Comparison of ENCODE assay signal across 13 cellular contexts in the genomic region with DNA sequence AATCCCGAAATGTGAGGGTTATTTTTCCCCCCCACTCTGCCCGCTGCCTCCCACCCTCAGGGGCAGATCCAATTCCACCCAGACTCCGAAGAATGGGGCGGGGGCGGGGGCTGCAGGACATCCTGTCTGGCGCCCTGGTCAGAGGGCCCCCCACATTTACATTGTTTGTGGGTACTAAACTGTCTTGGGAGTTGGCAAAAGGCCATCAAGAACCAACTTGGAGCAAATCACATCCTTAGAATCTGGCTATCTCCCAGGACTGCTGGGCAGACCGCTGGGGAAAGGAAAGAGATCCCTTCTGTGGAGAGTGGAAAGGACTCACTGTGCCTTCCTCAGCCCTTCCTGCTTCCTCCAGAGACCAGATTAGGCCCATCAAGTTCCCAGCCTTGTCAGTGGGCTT. TPM values are rescaled to one million over a fixed set of nuclear protein-coding genes. Genes with fewer than 3 reads are reported as not detected.
A peak's percentile ranks its signal among the peaks of the same experiment; 100 is the strongest.
DNase-seq lines count a peak whose midpoint lies in the region; ATAC-seq and TF ChIP-seq lines count a peak whose summit lies in the region.
"Had no signal": no experiment of that assay in that cellular context is flagged by ENCODE, and none has a peak within 500 bp of the region (broad histone marks: within the 10 kb centered on the region; RNA-seq: fewer than 3 reads in every experiment).

No MANE protein-coding gene starts in this region.

- H3K27me3 ChIP-seq in Loucy (ENCODE audit: insufficient read depth, low read length, poor library complexity, severe bottlenecking) (no peaks in the 10 kb centered on the region), mesenchymal stem cell (ENCODE audit: control insufficient read depth in 1 of 2, insufficient read depth in 1 of 2, low read length in 2 of 2) (no peaks in the 10 kb centered on the region), thyroid gland (no peaks in the 10 kb centered on the region), H9 (ENCODE audit: insufficient read depth, low read length) (no peaks in the 10 kb centered on the region)

- peak overlapping the region; percentile 12 for H2BK15ac ChIP-seq in mesenchymal stem cell (ENCODE audit: low read depth, poor library complexity, severe bottlenecking)
- no peak overlapping the region for H2BK15ac ChIP-seq in H9 (ENCODE audit: low read depth, low read length)

- H2AK5ac ChIP-seq in mesenchymal stem cell (ENCODE audit: low read length, severe bottlenecking) = peak overlapping the region; percentile 68
- H2AK5ac ChIP-seq in H9 (ENCODE audit: insufficient read length, low read length) = no peak overlapping the region

- H3K36me3 ChIP-seq in Loucy (ENCODE audit: insufficient read depth, low read length) (no peaks in the 10 kb centered on the region), mesenchymal stem cell (ENCODE audit: control insufficient read depth in 1 of 2, insufficient read depth in 2 of 2, low read depth in 1 of 2, low read length in 2 of 2) (peaks cover 0 to 51% of the 10 kb centered on the region in 2 experiments), thyroid gland (no peaks in the 10 kb centered on the region)

- no peak overlapping the region for H3T11ph ChIP-seq in H9 (ENCODE audit: low read length)

- peak overlapping the region; percentile 82 for H2BK120ac ChIP-seq in mesenchymal stem cell (ENCODE audit: low read depth, low read length)
- H2BK120ac ChIP-seq in H9 (ENCODE audit: low read depth, low read length, poor library complexity, severe bottlenecking) = no peak overlapping the region

- H2BK20ac ChIP-seq in H9 (ENCODE audit: low read depth, low read length, poor library complexity, severe bottlenecking) = no peak overlapping the region

- no peak overlapping the region for H3K27ac Mint-ChIP-seq in natural killer cell treated with Interleukin-12 subunit alpha and Interleukin-12 subunit beta and Interleukin-15 and Interleukin-18, amount 100 ng/mL, for 72 hours
- no peak overlapping the region for H3K27ac Mint-ChIP-seq in activated CD4-positive, alpha-beta T cell treated with anti-CD3 and anti-CD28 coated beads, Interleukin-2, amount 10 ng/mL, durations not matched to agents 7 days and 5 days
- H3K27ac Mint-ChIP-seq in H9 = no peak overlapping the region
- H3K27ac Mint-ChIP-seq: natural killer cell had no signal

- no peak overlapping the region for H3K14ac ChIP-seq in mesenchymal stem cell (ENCODE audit: low read length in 2 of 2)
- H3K14ac ChIP-seq in H9 (ENCODE audit: insufficient read depth, low read length) = no peak overlapping the region; the same call in 1 of the 2 replicates

- H2BK12ac ChIP-seq in mesenchymal stem cell (ENCODE audit: low read length in 2 of 2) (peak overlapping the region; percentile 38 to 45), H9 (ENCODE audit: insufficient read length, low read depth, low read length) (no peak overlapping the region)

- intact Hi-C loops in thyroid gland (cut with DNase I) = no loop called here

- no peak for ATAC-seq in natural killer cell treated with Interleukin-12 subunit alpha and Interleukin-12 subunit beta and Interleukin-15 and Interleukin-18, amount 100 ng/mL, for 72 hours
- no peak for ATAC-seq in stimulated activated naive CD8-positive, alpha-beta T cell treated with anti-CD3 and anti-CD28 coated beads, Interleukin-15, Interleukin-2, amounts not matched to agents 100 U/mL and 50 U/mL, for 24 hours
- ATAC-seq: natural killer cell had no signal

- POLR2A ChIA-PET in activated CD4-positive, alpha-beta T cell treated with anti-CD3 and anti-CD28 coated beads, Interleukin-2, amount 10 ng/mL, durations not matched to agents 7 days and 5 days (lab: Charles Lee) = no interaction called here

- H3F3A ChIP-seq in Loucy (ENCODE audit: low read depth) = 0 out of 2 replicates have a peak, but pooled peaks cover 6% of the 10 kb centered on the region

- H3K79me2 ChIP-seq in Loucy (ENCODE audit: insufficient read depth, low read length) (peaks cover 32% of the 10 kb centered on the region), H9 (ENCODE audit: insufficient read depth, low read length) (no peaks in the 10 kb centered on the region)

- H3K56ac ChIP-seq in H9 (ENCODE audit: insufficient read length, low read depth, low read length) = no peak overlapping the region

- TF ChIP-seq POLR2A in thyroid gland (IDR thresholded peaks at IDR 0.05) = peak in 1 of 2 donors; percentile 11

- H4K20me1 ChIP-seq in Loucy (ENCODE audit: insufficient read depth, low read length, poor library complexity, severe bottlenecking) (no peaks in the 10 kb centered on the region), H9 (ENCODE audit: control insufficient read depth, insufficient read depth, insufficient read length) (no peaks in the 10 kb centered on the region)

- H3K27me3 Mint-ChIP-seq in natural killer cell treated with Interleukin-12 subunit alpha and Interleukin-12 subunit beta and Interleukin-15 and Interleukin-18, amount 100 ng/mL, for 72 hours = peaks cover 30 to 45% of the 10 kb centered on the region in 2 donors
- peaks cover 10% of the 10 kb centered on the region for H3K27me3 Mint-ChIP-seq in activated CD4-positive, alpha-beta T cell treated with anti-CD3 and anti-CD28 coated beads, Interleukin-2, amount 10 ng/mL, durations not matched to agents 7 days and 5 days
- H3K27me3 Mint-ChIP-seq in H9 (ENCODE audit: low read depth) = peaks cover 13% of the 10 kb centered on the region

- CTCF ChIA-PET in activated CD4-positive, alpha-beta T cell treated with anti-CD3 and anti-CD28 coated beads, Interleukin-2, amount 10 ng/mL, durations not matched to agents 7 days and 5 days (lab: Charles Lee) = no interaction called here

- H3K9me2 ChIP-seq in Loucy (replicated peaks; ENCODE audit: low read depth, low read length) = no peaks in the 10 kb centered on the region

- DNase-seq in cardiac fibroblast (ENCODE audit: low read depth in 2 of 2) = peak; percentile 63 to 80
- peak; percentile 46 for DNase-seq in mesenchymal stem cell
- no peak for DNase-seq in thyroid gland
- no peak for DNase-seq in natural killer cell treated with Interleukin-12 subunit alpha and Interleukin-12 subunit beta and Interleukin-15 and Interleukin-18, amount 100 ng/mL, for 72 hours (ENCODE audit: low spot score)
- no peak for DNase-seq in activated CD4-positive, alpha-beta T cell treated with anti-CD3 and anti-CD28 coated beads, Interleukin-2, amount 10 ng/mL, durations not matched to agents 7 days and 5 days
- DNase-seq in H9 = no peak
- no peak for DNase-seq in stimulated activated naive CD8-positive, alpha-beta T cell treated with anti-CD3 and anti-CD28 coated beads, Interleukin-15, Interleukin-2, amounts not matched to agents 100 U/mL and 50 U/mL, for 24 hours
- DNase-seq: activated CD4-positive, CD25-positive, alpha-beta regulatory T cell; activated naive CD4-positive, alpha-beta T cell treated with anti-CD3 and anti-CD28 coated beads, Interleukin-2, amount 50 U/mL, for 16 hours; natural killer cell; NCI-H1092; OCI-M1 had no signal

- H3K4me1 ChIP-seq in Loucy (ENCODE audit: insufficient read depth, low read length, poor library complexity, severe bottlenecking) (peaks cover 88% of the 10 kb centered on the region), mesenchymal stem cell (ENCODE audit: control insufficient read depth, insufficient read depth, low read depth, low read length) (peaks cover 16% of the 10 kb centered on the region), thyroid gland (peaks cover 73 to 75% of the 10 kb centered on the region in 2 donors), H9 (ENCODE audit: insufficient read depth, low read length) (peaks cover 9% of the 10 kb centered on the region)

- no peak overlapping the region for H4K5ac ChIP-seq in H9 (ENCODE audit: insufficient read length, low read depth, low read length)

- H4K8ac ChIP-seq in mesenchymal stem cell (ENCODE audit: low read length) (peak overlapping the region; percentile 32), H9 (replicated peaks; ENCODE audit: insufficient read length, low read depth, low read length) (no peak overlapping the region)

- peak overlapping the region; percentile 28 for H3K9ac ChIP-seq in Loucy (ENCODE audit: low read depth, low read length, poor library complexity, severe bottlenecking)
- peak overlapping the region; percentile 99 for H3K9ac ChIP-seq in mesenchymal stem cell (ENCODE audit: low read length)
- H3K9ac ChIP-seq in H9 (ENCODE audit: extremely low read depth, insufficient read length, low read length) = no peak overlapping the region

- H3K4me1 Mint-ChIP-seq in natural killer cell treated with Interleukin-12 subunit alpha and Interleukin-12 subunit beta and Interleukin-15 and Interleukin-18, amount 100 ng/mL, for 72 hours (ENCODE audit: low read depth in 2 of 2) = peaks cover 15 to 19% of the 10 kb centered on the region in 2 donors
- H3K4me1 Mint-ChIP-seq in activated CD4-positive, alpha-beta T cell treated with anti-CD3 and anti-CD28 coated beads, Interleukin-2, amount 10 ng/mL, durations not matched to agents 7 days and 5 days = peaks cover 55% of the 10 kb centered on the region
- H3K4me1 Mint-ChIP-seq in H9 = peaks cover 43 to 52% of the 10 kb centered on the region in 2 experiments

- no peak overlapping the region for H3K4me3 Mint-ChIP-seq in natural killer cell treated with Interleukin-12 subunit alpha and Interleukin-12 subunit beta and Interleukin-15 and Interleukin-18, amount 100 ng/mL, for 72 hours
- no peak overlapping the region for H3K4me3 Mint-ChIP-seq in activated CD4-positive, alpha-beta T cell treated with anti-CD3 and anti-CD28 coated beads, Interleukin-2, amount 10 ng/mL, durations not matched to agents 7 days and 5 days
- no peak overlapping the region for H3K4me3 Mint-ChIP-seq in H9
- H3K4me3 Mint-ChIP-seq: natural killer cell had no signal

- WGBS in mesenchymal stem cell = 100% methylated on average over 2 of the region's 7 CpGs
- 57 to 70% methylated on average over 7 of the region's 7 CpGs for WGBS in thyroid gland, 2 donors
- no CpG with 5 or more reads among the region's 7 CpGs for WGBS in H9 (ENCODE audit: extremely low coverage, insufficient read length, low lambda C conversion rate)

- no peak overlapping the region for H2AFZ ChIP-seq in Loucy (ENCODE audit: low read length)
- H2AFZ ChIP-seq in mesenchymal stem cell (ENCODE audit: low read depth, low read length) = no peak overlapping the region
- H2AFZ ChIP-seq in H9 (ENCODE audit: low read length) = no peak overlapping the region

- no peaks in the 10 kb centered on the region for H3K9me3 ChIP-seq in Loucy (ENCODE audit: insufficient read depth, low read depth, low read length)
- no peaks in the 10 kb centered on the region for H3K9me3 ChIP-seq in mesenchymal stem cell (ENCODE audit: control insufficient read depth, low read length)
- H3K9me3 ChIP-seq in thyroid gland = no peaks in the 10 kb centered on the region
- no peaks in the 10 kb centered on the region for H3K9me3 ChIP-seq in H9 (ENCODE audit: control insufficient read depth, low read depth, low read length)

- TF ChIP-seq CTCF in Loucy (conservative IDR thresholded peaks at IDR 0.05; ENCODE audit: low read length) (no peak), cardiac fibroblast (IDR thresholded peaks at IDR 0.05; ENCODE audit: low read depth, low read length) (no peak), thyroid gland (IDR thresholded peaks at IDR 0.05) (no peak), H9 (conservative IDR thresholded peaks at IDR 0.05) (no peak)

- H3K18ac ChIP-seq in mesenchymal stem cell (ENCODE audit: low read depth in 1 of 2, low read length in 2 of 2) (peak overlapping the region; percentile 37 to 67), H9 (ENCODE audit: insufficient read length, low read depth, low read length) (no peak overlapping the region)

- H3K27ac ChIP-seq in mesenchymal stem cell (ENCODE audit: low read length, poor library complexity, severe bottlenecking) (no peak overlapping the region), thyroid gland (peak overlapping the region; percentile 90 to 95 (median 91)), H9 (ENCODE audit: insufficient read length, low read depth, low read length) (no peak overlapping the region)

- H3K79me1 ChIP-seq in mesenchymal stem cell (replicated peaks; ENCODE audit: low read length, poor library complexity, severe bottlenecking) (peaks cover 10% of the 10 kb centered on the region), H9 (ENCODE audit: insufficient read depth, low read depth, low read length, poor library complexity, severe bottlenecking) (no peaks in the 10 kb centered on the region)

- H4K91ac ChIP-seq in mesenchymal stem cell (ENCODE audit: low read length) (no peak overlapping the region), H9 (ENCODE audit: insufficient read length, low read depth, low read length) (no peak overlapping the region)

- H3K4me2 ChIP-seq in Loucy (ENCODE audit: low read depth, low read length, poor library complexity, severe bottlenecking) (peak overlapping the region; percentile 86), mesenchymal stem cell (ENCODE audit: low read length, poor library complexity, severe bottlenecking) (no peak overlapping the region), H9 (ENCODE audit: insufficient read depth, insufficient read length, low read length) (no peak overlapping the region)

- H3K4ac ChIP-seq in mesenchymal stem cell (ENCODE audit: low read depth in 1 of 2, low read length in 2 of 2) = peak overlapping the region; percentile 15 to 60
- no peak overlapping the region for H3K4ac ChIP-seq in H9 (ENCODE audit: low read depth, low read length)

- H2BK5ac ChIP-seq in mesenchymal stem cell (ENCODE audit: low read depth, low read length, poor library complexity, severe bottlenecking) (no peak overlapping the region), H9 (ENCODE audit: insufficient read length, low read length) (no peak overlapping the region)

- no peaks in the 10 kb centered on the region for H3K9me3 Mint-ChIP-seq in natural killer cell treated with Interleukin-12 subunit alpha and Interleukin-12 subunit beta and Interleukin-15 and Interleukin-18, amount 100 ng/mL, for 72 hours
- no peaks in the 10 kb centered on the region for H3K9me3 Mint-ChIP-seq in activated CD4-positive, alpha-beta T cell treated with anti-CD3 and anti-CD28 coated beads, Interleukin-2, amount 10 ng/mL, durations not matched to agents 7 days and 5 days
- no peaks in the 10 kb centered on the region for H3K9me3 Mint-ChIP-seq in H9
- H3K9me3 Mint-ChIP-seq: natural killer cell had no signal

- H3K23me2 ChIP-seq in H9 (ENCODE audit: insufficient read length, low read depth, low read length, poor library complexity, severe bottlenecking) = no peaks in the 10 kb centered on the region

- H3K4me3 ChIP-seq in Loucy (ENCODE audit: low read length, poor library complexity, severe bottlenecking) = peak overlapping the region; percentile 3
- H3K4me3 ChIP-seq in cardiac fibroblast (replicated peaks in 1 of 2; ENCODE audit: low read depth in 2 of 2, low read length in 2 of 2) = peak overlapping the region; percentile 67 to 84
- H3K4me3 ChIP-seq in mesenchymal stem cell (ENCODE audit: insufficient read depth in 1 of 2, low read depth in 1 of 2, low read length in 2 of 2) = peak overlapping the region in 1 of 2 experiments; percentile 92
- peak overlapping the region in 1 of 3 donors; percentile 50 for H3K4me3 ChIP-seq in thyroid gland (replicated peaks in 1 of 3)

- H3K23ac ChIP-seq in mesenchymal stem cell (ENCODE audit: low read length in 2 of 2) (no peak overlapping the region), H9 (ENCODE audit: insufficient read length, low read depth, low read length) (no peak overlapping the region)

- no peaks in the 10 kb centered on the region for H3K36me3 Mint-ChIP-seq in natural killer cell treated with Interleukin-12 subunit alpha and Interleukin-12 subunit beta and Interleukin-15 and Interleukin-18, amount 100 ng/mL, for 72 hours
- H3K36me3 Mint-ChIP-seq in activated CD4-positive, alpha-beta T cell treated with anti-CD3 and anti-CD28 coated beads, Interleukin-2, amount 10 ng/mL, durations not matched to agents 7 days and 5 days (ENCODE audit: low read depth) = peaks cover 3% of the 10 kb centered on the region
- H3K36me3 Mint-ChIP-seq in H9 (ENCODE audit: insufficient read depth in 1 of 3, low read depth in 3 of 3) = no peaks in the 10 kb centered on the region; a peak in 1 of 7 replicates
- H3K36me3 Mint-ChIP-seq: natural killer cell had no signal

RNA-seq across cellular contexts. Expression of gene EMP1, which starts 2.4 kb away (rescaled TPM):
- 110 TPM for polyA plus RNA-seq in mesenchymal stem cell (2013, experiment 1 of 2)
- 171 TPM for polyA plus RNA-seq in mesenchymal stem cell (2013, experiment 2 of 2)
- total RNA-seq in thyroid gland (100 to 1,000 TPM; 459 to 634 (median 503) TPM), H9 (2021) (0.63 and 0.75 TPM in 2 replicates)
- 1 to 10 TPM; 1.4 to 4.2 TPM for total RNA-seq in natural killer cell treated with Interleukin-12 subunit alpha and Interleukin-12 subunit beta and Interleukin-15 and Interleukin-18, amount 100 ng/mL, for 72 hours
- total RNA-seq in activated CD4-positive, alpha-beta T cell treated with anti-CD3 and anti-CD28 coated beads, Interleukin-2, amount 10 ng/mL, durations not matched to agents 7 days and 5 days = 10 to 100 TPM; 35.0 to 36.1 TPM

Comparison
In these comparisons a context has a peak if more than half of its experiments do, and no peak if none do; other contexts are left out.
1. DNase-seq: peak in cardiac fibroblast (2 of 2) and mesenchymal stem cell (single experiment); none in thyroid gland (0 of 2), natural killer cell treated with Interleukin-12 subunit alpha and Interleukin-12 subunit beta and Interleukin-15 and Interleukin-18, amount 100 ng/mL, for 72 hours (single experiment), activated CD4-positive, alpha-beta T cell treated with anti-CD3 and anti-CD28 coated beads, Interleukin-2, amount 10 ng/mL, durations not matched to agents 7 days and 5 days (single experiment), H9 (single experiment) and stimulated activated naive CD8-positive, alpha-beta T cell treated with anti-CD3 and anti-CD28 coated beads, Interleukin-15, Interleukin-2, amounts not matched to agents 100 U/mL and 50 U/mL, for 24 hours (single experiment).
2. H3K27ac ChIP-seq: peak in thyroid gland (3 of 3); none in mesenchymal stem cell (single experiment) and H9 (single experiment).
3. RNA of gene EMP1, which starts 2.4 kb away (total RNA-seq): 459 to 634 TPM in thyroid gland; 35.0 to 36.1 TPM in activated CD4-positive, alpha-beta T cell treated with anti-CD3 and anti-CD28 coated beads, Interleukin-2, amount 10 ng/mL, durations not matched to agents 7 days and 5 days, 1.4 to 4.2 TPM in natural killer cell treated with Interleukin-12 subunit alpha and Interleukin-12 subunit beta and Interleukin-15 and Interleukin-18, amount 100 ng/mL, for 72 hours and 0.63 to 0.75 TPM in H9; every median in the first group is over 10 times any median in the second.